ENCODE assay signal across 6 cellular contexts in the genomic region with DNA sequence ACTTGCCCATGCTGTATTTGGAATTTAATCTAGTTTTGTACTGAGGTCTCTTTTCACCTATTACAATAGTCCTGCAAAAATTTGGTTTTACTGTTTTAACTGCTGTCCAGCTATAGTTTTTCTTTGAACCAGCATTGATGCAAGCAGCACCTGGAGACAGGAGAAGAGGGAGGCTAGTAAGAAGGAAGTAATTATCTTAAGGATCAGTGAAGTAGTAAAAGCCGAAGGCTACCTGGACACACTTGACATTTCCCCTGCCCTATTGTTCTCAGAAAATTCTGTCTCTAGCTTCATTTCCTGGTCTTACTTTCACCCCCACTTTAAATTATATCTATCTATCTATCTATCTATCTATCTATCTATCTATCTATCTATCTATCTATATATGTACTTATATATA.
"Had no signal": no experiment of that assay in that cellular context is flagged by ENCODE, and none has a peak within 500 bp of the region (broad histone marks: within the 10 kb centered on the region; RNA-seq: fewer than 3 reads in every experiment).

No MANE protein-coding gene starts in this region.

- H3K4me1 Mint-ChIP-seq: IgD-negative memory B cell had no signal

- H3K27ac Mint-ChIP-seq: IgD-negative memory B cell had no signal

- H3K27ac ChIP-seq: GM23248 had no signal

- H3K4me3 ChIP-seq: GM23248 had no signal

- H3K27me3 Mint-ChIP-seq: IgD-negative memory B cell had no signal

- DNase-seq: GM23248, GOT3, H7, HCEC 1CT, KBM-7 had no signal

- H3K36me3 Mint-ChIP-seq: IgD-negative memory B cell had no signal

- H3K4me3 Mint-ChIP-seq: IgD-negative memory B cell had no signal
